ENCODE assay signal across 11 cellular contexts in genomic region chr5:98940586-98940985, GRCh38. TPM values are rescaled to one million over a fixed set of nuclear protein-coding genes. Genes with fewer than 3 reads are reported as not detected.
DNase-seq lines count a peak whose midpoint lies in the region; ATAC-seq and TF ChIP-seq lines count a peak whose summit lies in the region.
"Had no signal": no experiment of that assay in that cellular context is flagged by ENCODE, and none has a peak within 500 bp of the region (broad histone marks: within the 10 kb centered on the region; RNA-seq: fewer than 3 reads in every experiment).

No MANE protein-coding gene starts in this region.

- intact Hi-C loops in CD4-positive, alpha-beta T cell (cut with DNase I, micrococcal nuclease) = no loop called here

- H3K9me3 Mint-ChIP-seq in CD4-positive, alpha-beta T cell = no peaks in the 10 kb centered on the region
- H3K9me3 Mint-ChIP-seq in naive B cell = no peaks in the 10 kb centered on the region

- H3K36me3 Mint-ChIP-seq in CD4-positive, alpha-beta T cell (ENCODE audit: low read depth) = no peaks in the 10 kb centered on the region
- no peaks in the 10 kb centered on the region for H3K36me3 Mint-ChIP-seq in naive B cell

- peaks cover 70% of the 10 kb centered on the region for H3K4me1 Mint-ChIP-seq in CD4-positive, alpha-beta T cell (ENCODE audit: low read depth)
- peaks cover 12 to 19% (median 18%) of the 10 kb centered on the region in 3 donors for H3K4me1 Mint-ChIP-seq in naive B cell

- peak overlapping the region; percentile 97 for H3K27ac Mint-ChIP-seq in CD4-positive, alpha-beta T cell
- peak overlapping the region in 4 of 6 donors; percentile 11 to 61 (median 48) for H3K27ac Mint-ChIP-seq in naive B cell

- H3K4me3 Mint-ChIP-seq in CD4-positive, alpha-beta T cell = no peak overlapping the region
- no peak overlapping the region for H3K4me3 Mint-ChIP-seq in naive B cell

- no peaks in the 10 kb centered on the region for H3K27me3 ChIP-seq in CD4-positive, alpha-beta T cell (ENCODE audit: control insufficient read depth, insufficient read depth, low read length)

- H3K9me3 ChIP-seq in CD4-positive, alpha-beta T cell (ENCODE audit: control insufficient read depth, low read length) = no peaks in the 10 kb centered on the region
- H3K9me3 ChIP-seq: prostate gland had no signal

- no peaks in the 10 kb centered on the region for H3K27me3 Mint-ChIP-seq in CD4-positive, alpha-beta T cell
- H3K27me3 Mint-ChIP-seq in naive B cell = no peaks in the 10 kb centered on the region

- CTCF ChIA-PET in CD4-positive, alpha-beta T cell (lab: Charles Lee) = no interaction called here

- TF ChIP-seq CTCF in CD4-positive, alpha-beta T cell (IDR thresholded peaks at IDR 0.05) = no peak

- H3K27ac ChIP-seq in CD4-positive, alpha-beta T cell (ENCODE audit: low read depth, low read length) = no peak overlapping the region
- H3K27ac ChIP-seq: prostate gland had no signal

- DNase-seq in CD4-positive, alpha-beta T cell = no peak
- DNase-seq in NCI-H446 (lab: John Stamatoyannopoulos, UW) = peak; percentile 71 to 86
- peak; percentile 43 for DNase-seq in fibroblast of gingiva (ENCODE audit: low read depth)
- no peak for DNase-seq in naive B cell
- DNase-seq in occipital lobe (lab: John Stamatoyannopoulos, UW) = no peak
- no peak for DNase-seq in NCI-H69 (lab: John Stamatoyannopoulos, UW)
- no peak for DNase-seq in cerebellar nuclear complex (lab: John Stamatoyannopoulos, UW)
- DNase-seq: NCI-H510A treated with DMSO at 0.1 percent for 48 hours, trophoblast cell had no signal

- ATAC-seq in CD4-positive, alpha-beta T cell (ENCODE audit: poor library complexity) = no peak
- ATAC-seq in naive B cell (ENCODE audit: low read depth in 2 of 2) (no peak), HG02884 (IDR thresholded peaks at IDR 0.05; ENCODE audit: unreplicated experiment) (no peak)

- POLR2A ChIA-PET in CD4-positive, alpha-beta T cell (lab: Charles Lee) = interaction anchor here (0.7 to 2.6 kb wide), 2 partner anchors 12 to 34 kb away, joined by 3 to 18 read pairs; partner anchors contain the start of gene CHD1

RNA-seq across cellular contexts. Expression of gene CHD1, which starts 11.8 kb away (rescaled TPM):
- 100 to 1,000 TPM; 217 to 228 TPM for total RNA-seq in CD4-positive, alpha-beta T cell
- polyA plus RNA-seq in naive B cell (ENCODE audit: low read depth in 6 of 6) = 10 to 100 TPM in 4 of 6 donors, 1 to 10 TPM in 2; 4.1 to 12.2 (median 10.9) TPM
- total RNA-seq in occipital lobe = 92.5 TPM

Comparison
In these comparisons a context has a peak if more than half of its experiments do, and no peak if none do; other contexts are left out.
1. DNase-seq: peak in NCI-H446 (2 of 2) and fibroblast of gingiva (single experiment); none in CD4-positive, alpha-beta T cell (0 of 10), naive B cell (single experiment), occipital lobe (single experiment), NCI-H69 (single experiment) and cerebellar nuclear complex (0 of 2).